In genomic region chr14:82766128-82766527, GRCh38 we compare ENCODE assay signal across 8 cellular contexts.
"Had no signal": no experiment of that assay in that cellular context is flagged by ENCODE, and none has a peak within 500 bp of the region (broad histone marks: within the 10 kb centered on the region; RNA-seq: fewer than 3 reads in every experiment).

No MANE protein-coding gene starts in this region.

- ATAC-seq: GM23338, HCT116 had no signal

- DNase-seq: GM23248, GOT3, H7, H9, HCEC 1CT, HFFc6 had no signal
